Comparison of ENCODE assay signal across 12 cellular contexts in the genomic region with DNA sequence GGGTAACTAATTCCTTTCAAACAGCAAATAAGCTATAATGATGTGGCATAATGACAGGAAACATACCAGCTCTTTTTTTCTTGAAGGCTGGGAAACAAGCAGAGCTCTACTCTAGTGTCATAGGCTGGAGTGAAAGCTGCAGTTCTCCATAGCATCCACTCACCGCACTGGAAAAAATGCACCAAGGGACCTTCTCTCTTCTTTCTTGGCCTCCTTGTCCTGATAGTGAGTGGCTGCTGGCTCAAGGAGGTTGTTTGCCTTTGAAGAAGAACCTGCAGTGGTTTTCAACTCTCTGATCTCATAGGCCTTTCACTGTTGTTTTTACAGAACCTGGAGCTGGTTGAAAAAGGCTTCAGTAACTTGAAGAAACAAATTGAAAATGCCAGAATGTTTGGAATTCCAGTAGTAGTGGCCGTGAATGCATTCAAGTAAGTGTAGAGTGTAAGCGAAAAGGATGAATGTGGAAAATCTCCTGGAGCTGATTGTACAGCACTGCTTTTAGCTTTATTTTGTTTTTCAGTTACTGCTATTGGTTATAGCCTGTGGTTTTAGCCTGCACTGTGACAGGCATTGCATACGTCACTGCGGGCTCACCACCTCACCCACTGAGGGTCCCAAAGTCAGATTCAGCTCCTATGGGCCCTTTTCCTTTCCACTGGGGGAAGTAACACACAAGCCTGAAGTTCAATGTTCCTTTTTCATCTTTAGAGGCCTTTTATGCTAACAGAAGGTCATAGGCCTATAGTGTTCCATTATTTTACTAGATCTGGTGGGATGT. TPM values are rescaled to one million over a fixed set of nuclear protein-coding genes. Genes with fewer than 3 reads are reported as not detected.
A peak's percentile ranks its signal among the peaks of the same experiment; 100 is the strongest.
DNase-seq lines count a peak whose midpoint lies in the region; ATAC-seq lines count a peak whose summit lies in the region.
"Had no signal": no experiment of that assay in that cellular context is flagged by ENCODE, and none has a peak within 500 bp of the region (broad histone marks: within the 10 kb centered on the region; RNA-seq: fewer than 3 reads in every experiment).

No MANE protein-coding gene starts in this region.

- H3K36me3 Mint-ChIP-seq in IgD-negative memory B cell (peaks cover 11% of the 10 kb centered on the region), memory B cell (peaks cover 12% of the 10 kb centered on the region)
- peaks cover 63% of the 10 kb centered on the region for H3K36me3 Mint-ChIP-seq in activated T-helper 2 cell treated with anti-CD3 and anti-CD28 coated beads, Interferon-gamma antibody, Interleukin-2, Interleukin-4, amounts not matched to agents 10 μg/mL and 5 μg/mL and 100 μg/mL, durations not matched to agents 14 hours and 24 hours and 36 hours (ENCODE audit: low read depth)
- H3K36me3 Mint-ChIP-seq in stimulated activated naive B cell treated with anti-CD40 and anti-IgM and Interleukin-4, amounts not matched to agents 10 μg/mL and 1 μg/mL and 100 μg/mL, for 72 hours = peaks cover 47 to 55% of the 10 kb centered on the region in 2 donors

- H3K4me3 Mint-ChIP-seq in IgD-negative memory B cell (peak overlapping the region in 2 of 4 donors; percentile 9 to 59), memory B cell (no peak overlapping the region)
- no peak overlapping the region for H3K4me3 Mint-ChIP-seq in activated T-helper 2 cell treated with anti-CD3 and anti-CD28 coated beads, Interferon-gamma antibody, Interleukin-2, Interleukin-4, amounts not matched to agents 10 μg/mL and 5 μg/mL and 100 μg/mL, durations not matched to agents 14 hours and 24 hours and 36 hours (ENCODE audit: low read depth)
- H3K4me3 Mint-ChIP-seq in stimulated activated naive B cell treated with anti-CD40 and anti-IgM and Interleukin-4, amounts not matched to agents 10 μg/mL and 1 μg/mL and 100 μg/mL, for 72 hours = no peak overlapping the region
- H3K4me3 Mint-ChIP-seq: endodermal cell had no signal

- intact Hi-C loops in activated T-helper 2 cell treated with anti-CD3 and anti-CD28 coated beads, Interferon-gamma antibody, Interleukin-2, Interleukin-4, amounts not matched to agents 10 μg/mL and 5 μg/mL and 100 μg/mL, durations not matched to agents 14 hours and 24 hours and 36 hours (cut with micrococcal nuclease) = no loop called here

- H3K27me3 Mint-ChIP-seq in IgD-negative memory B cell (no peaks in the 10 kb centered on the region), memory B cell (no peaks in the 10 kb centered on the region)
- H3K27me3 Mint-ChIP-seq in activated T-helper 2 cell treated with anti-CD3 and anti-CD28 coated beads, Interferon-gamma antibody, Interleukin-2, Interleukin-4, amounts not matched to agents 10 μg/mL and 5 μg/mL and 100 μg/mL, durations not matched to agents 14 hours and 24 hours and 36 hours (ENCODE audit: low read depth) = no peaks in the 10 kb centered on the region
- no peaks in the 10 kb centered on the region for H3K27me3 Mint-ChIP-seq in stimulated activated naive B cell treated with anti-CD40 and anti-IgM and Interleukin-4, amounts not matched to agents 10 μg/mL and 1 μg/mL and 100 μg/mL, for 72 hours

- no peak for DNase-seq in activated T-helper 2 cell treated with anti-CD3 and anti-CD28 coated beads, Interferon-gamma antibody, Interleukin-2, Interleukin-4, amounts not matched to agents 10 μg/mL and 5 μg/mL and 100 μg/mL, durations not matched to agents 14 hours and 24 hours and 36 hours (ENCODE audit: low spot score)
- DNase-seq in memory B cell (ENCODE audit: low spot score in 2 of 2) (no peak), dermis blood vessel endothelial cell (no peak)
- no peak for DNase-seq in stimulated activated naive B cell treated with anti-CD40 and anti-IgM and Interleukin-4, amounts not matched to agents 10 μg/mL and 1 μg/mL and 100 μg/mL, for 72 hours
- DNase-seq: EL, endodermal cell, foreskin keratinocyte, MG63 had no signal

- ATAC-seq in memory B cell (ENCODE audit: low read depth) (no peak), HG02623 (IDR thresholded peaks at IDR 0.05; ENCODE audit: unreplicated experiment) (no peak), GM21723 (IDR thresholded peaks at IDR 0.05; ENCODE audit: unreplicated experiment) (no peak), HG03520 (IDR thresholded peaks at IDR 0.05; ENCODE audit: unreplicated experiment) (no peak)
- ATAC-seq in stimulated activated naive B cell treated with anti-CD40 and anti-IgM and Interleukin-4, amounts not matched to agents 10 μg/mL and 1 μg/mL and 100 μg/mL, for 72 hours (replicated peaks) = no peak
- ATAC-seq: foreskin keratinocyte had no signal

- H3K4me1 Mint-ChIP-seq in IgD-negative memory B cell (peaks cover 41 to 49% (median 47%) of the 10 kb centered on the region in 3 donors), memory B cell (peaks cover 35% of the 10 kb centered on the region)
- peaks cover 36% of the 10 kb centered on the region for H3K4me1 Mint-ChIP-seq in activated T-helper 2 cell treated with anti-CD3 and anti-CD28 coated beads, Interferon-gamma antibody, Interleukin-2, Interleukin-4, amounts not matched to agents 10 μg/mL and 5 μg/mL and 100 μg/mL, durations not matched to agents 14 hours and 24 hours and 36 hours (ENCODE audit: low read depth)
- H3K4me1 Mint-ChIP-seq in stimulated activated naive B cell treated with anti-CD40 and anti-IgM and Interleukin-4, amounts not matched to agents 10 μg/mL and 1 μg/mL and 100 μg/mL, for 72 hours = peaks cover 31 to 50% of the 10 kb centered on the region in 2 donors

- peak overlapping the region in 2 of 3 donors; percentile 40 to 50 for H3K27ac Mint-ChIP-seq in IgD-negative memory B cell
- H3K27ac Mint-ChIP-seq in activated T-helper 2 cell treated with anti-CD3 and anti-CD28 coated beads, Interferon-gamma antibody, Interleukin-2, Interleukin-4, amounts not matched to agents 10 μg/mL and 5 μg/mL and 100 μg/mL, durations not matched to agents 14 hours and 24 hours and 36 hours = peak overlapping the region; percentile 22
- H3K27ac Mint-ChIP-seq in memory B cell = peak overlapping the region; percentile 88
- H3K27ac Mint-ChIP-seq in stimulated activated naive B cell treated with anti-CD40 and anti-IgM and Interleukin-4, amounts not matched to agents 10 μg/mL and 1 μg/mL and 100 μg/mL, for 72 hours = peak overlapping the region; percentile 56
- H3K27ac Mint-ChIP-seq: endodermal cell had no signal

- H3K9me3 Mint-ChIP-seq in IgD-negative memory B cell (no peaks in the 10 kb centered on the region), memory B cell (no peaks in the 10 kb centered on the region)
- no peaks in the 10 kb centered on the region for H3K9me3 Mint-ChIP-seq in activated T-helper 2 cell treated with anti-CD3 and anti-CD28 coated beads, Interferon-gamma antibody, Interleukin-2, Interleukin-4, amounts not matched to agents 10 μg/mL and 5 μg/mL and 100 μg/mL, durations not matched to agents 14 hours and 24 hours and 36 hours
- H3K9me3 Mint-ChIP-seq in stimulated activated naive B cell treated with anti-CD40 and anti-IgM and Interleukin-4, amounts not matched to agents 10 μg/mL and 1 μg/mL and 100 μg/mL, for 72 hours = peaks cover 2 to 7% of the 10 kb centered on the region in 2 donors
- H3K9me3 Mint-ChIP-seq: endodermal cell had no signal

RNA-seq across cellular contexts. Expression of a gene that starts 17.2 kb away (rescaled TPM):
- polyA plus RNA-seq in IgD-negative memory B cell = 0.66 TPM
- total RNA-seq in activated T-helper 2 cell treated with anti-CD3 and anti-CD28 coated beads, Interferon-gamma antibody, Interleukin-2, Interleukin-4, amounts not matched to agents 10 μg/mL and 5 μg/mL and 100 μg/mL, durations not matched to agents 14 hours and 24 hours and 36 hours = 2.3 and 2.5 TPM in 2 replicates
- 0.47 and 0.68 TPM in 2 replicates for total RNA-seq in dermis blood vessel endothelial cell

RNA-seq across cellular contexts. Expression of a gene that starts 55.6 kb away (rescaled TPM):
- polyA plus RNA-seq in IgD-negative memory B cell = 19.4 TPM
- total RNA-seq in activated T-helper 2 cell treated with anti-CD3 and anti-CD28 coated beads, Interferon-gamma antibody, Interleukin-2, Interleukin-4, amounts not matched to agents 10 μg/mL and 5 μg/mL and 100 μg/mL, durations not matched to agents 14 hours and 24 hours and 36 hours = 24.7 and 24.9 TPM in 2 replicates
- 3.4 and 4.1 TPM in 2 replicates for total RNA-seq in dermis blood vessel endothelial cell

RNA-seq across cellular contexts. Expression of a gene that starts 56.5 kb away (rescaled TPM):
- polyA plus RNA-seq in IgD-negative memory B cell = 57.3 TPM
- 51.1 and 52.8 TPM in 2 replicates for total RNA-seq in activated T-helper 2 cell treated with anti-CD3 and anti-CD28 coated beads, Interferon-gamma antibody, Interleukin-2, Interleukin-4, amounts not matched to agents 10 μg/mL and 5 μg/mL and 100 μg/mL, durations not matched to agents 14 hours and 24 hours and 36 hours
- 52.8 and 61.3 TPM in 2 replicates for total RNA-seq in dermis blood vessel endothelial cell

RNA-seq across cellular contexts. Expression of a gene that starts 59.9 kb away (rescaled TPM):
- polyA plus RNA-seq in IgD-negative memory B cell = 74.7 TPM
- 291 and 309 TPM in 2 replicates for total RNA-seq in activated T-helper 2 cell treated with anti-CD3 and anti-CD28 coated beads, Interferon-gamma antibody, Interleukin-2, Interleukin-4, amounts not matched to agents 10 μg/mL and 5 μg/mL and 100 μg/mL, durations not matched to agents 14 hours and 24 hours and 36 hours
- 39.8 and 112 TPM in 2 replicates for total RNA-seq in dermis blood vessel endothelial cell

Comparison
In these comparisons a context has a peak if more than half of its experiments do, and no peak if none do; other contexts are left out.
1. H3K27ac Mint-ChIP-seq: peak in every context shown above with its lines; median percentile 88 in memory B cell; 56 in stimulated activated naive B cell treated with anti-CD40 and anti-IgM and Interleukin-4, amounts not matched to agents 10 μg/mL and 1 μg/mL and 100 μg/mL, for 72 hours; 45 in IgD-negative memory B cell; 22 in activated T-helper 2 cell treated with anti-CD3 and anti-CD28 coated beads, Interferon-gamma antibody, Interleukin-2, Interleukin-4, amounts not matched to agents 10 μg/mL and 5 μg/mL and 100 μg/mL, durations not matched to agents 14 hours and 24 hours and 36 hours.